8 cellular contexts compared by ENCODE assay signal in the genomic region with DNA sequence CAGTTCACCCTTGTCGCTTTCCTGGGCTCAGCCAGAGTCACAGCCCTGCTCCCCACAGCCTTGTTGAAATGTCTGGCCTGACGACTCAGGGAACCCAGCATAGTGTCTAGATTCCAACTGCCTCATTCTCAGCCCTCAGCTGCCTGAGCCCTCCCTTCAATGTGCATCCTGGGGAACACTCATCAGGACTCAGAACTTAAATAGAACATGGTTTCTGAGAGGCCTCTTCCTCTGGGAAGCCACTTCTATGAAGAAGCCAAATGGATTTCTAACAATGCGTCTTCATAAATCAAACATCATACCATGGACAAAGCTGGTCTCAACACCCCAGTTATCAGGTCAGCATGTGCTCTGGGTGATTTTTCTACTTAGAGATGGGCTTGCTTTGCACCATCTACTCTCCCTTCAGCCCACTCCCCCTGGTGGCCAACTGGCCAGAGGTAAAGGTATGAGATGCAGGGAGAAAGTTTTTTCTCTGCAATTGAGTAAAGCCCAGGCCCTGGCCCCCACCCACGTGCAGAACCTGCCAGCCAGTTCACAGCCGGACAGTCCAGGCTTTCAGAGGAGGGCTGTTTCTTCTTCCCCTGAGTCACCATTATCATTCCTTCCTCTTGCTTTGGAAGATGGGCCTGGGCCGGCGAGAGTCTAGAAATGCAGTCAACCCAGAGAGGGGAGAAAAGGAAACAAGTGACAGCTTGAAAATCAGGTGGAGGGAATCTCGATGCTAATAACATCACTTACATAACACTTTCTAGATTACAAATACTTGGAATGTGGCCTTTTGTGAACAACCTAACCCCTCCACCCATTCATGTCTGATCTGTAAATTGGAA. TPM values are rescaled to one million over a fixed set of nuclear protein-coding genes. Genes with fewer than 3 reads are reported as not detected.
DNase-seq lines count a peak whose midpoint lies in the region; ATAC-seq, FAIRE-seq and TF ChIP-seq lines count a peak whose summit lies in the region.

No MANE protein-coding gene starts in this region.

- intact Hi-C loops in heart left ventricle (cut with DNase I) (loop anchor here in 8 of 10 donors (2.0 to 10.0 kb wide), 10 partner anchors 103 to 267 kb away; a partner anchor contains a TSS), spleen (cut with DNase I; ENCODE audit: low total_unique reads) (loop anchor here (5.0 kb wide), 1 partner anchor 122 kb away; a partner anchor contains a TSS)

- H3K4me1 ChIP-seq in SJCRH30 (no peaks in the 10 kb centered on the region), heart left ventricle (no peaks in the 10 kb centered on the region), spleen (peaks cover 0 to 12% (median 0%) of the 10 kb centered on the region in 6 donors)

- H3K27ac ChIP-seq in SJCRH30 (no peak overlapping the region), heart left ventricle (no peak overlapping the region), spleen (peak overlapping the region in 1 of 8 donors; percentile 21)

- no peak overlapping the region for H3K4me3 ChIP-seq in SJCRH30
- H3K4me3 ChIP-seq in heart left ventricle = no peak overlapping the region
- H3K4me3 ChIP-seq in spleen = no peak overlapping the region

- TF ChIP-seq POLR2A in heart left ventricle (IDR thresholded peaks at IDR 0.05) = no peak
- TF ChIP-seq POLR2A in spleen (IDR thresholded peaks at IDR 0.05) = no peak

- H3K9me3 ChIP-seq in SJCRH30 (replicated peaks) (no peaks in the 10 kb centered on the region), heart left ventricle (no peaks in the 10 kb centered on the region), spleen (no peaks in the 10 kb centered on the region)

- no peak for DNase-seq in D721Med (ENCODE audit: insufficient read length, low spot score)
- peak; percentile 50 to 56 for DNase-seq in SJCRH30
- peak; percentile 59 for DNase-seq in activated effector memory CD4-positive, alpha-beta T cell treated with Interleukin-2 at 50 U/mL for 16 hours
- DNase-seq in heart left ventricle = peak; percentile 32 to 81 (median 45)
- peak; percentile 92 for DNase-seq in spleen

- no peak for FAIRE-seq in D721Med (lab: Jason Lieb, UNC)

- H3K27me3 ChIP-seq in SJCRH30 (no peaks in the 10 kb centered on the region), heart left ventricle (peaks cover 0 to 12% (median 0%) of the 10 kb centered on the region in 9 donors), spleen (replicated peaks in 1 of 7) (no peaks in the 10 kb centered on the region)

- H3K36me3 ChIP-seq in SJCRH30 (no peaks in the 10 kb centered on the region), heart left ventricle (no peaks in the 10 kb centered on the region), spleen (peaks cover 0 to 63% (median 11%) of the 10 kb centered on the region in 6 donors)

- peak; percentile 62 for ATAC-seq in HG02885 (IDR thresholded peaks at IDR 0.05; ENCODE audit: poor library complexity, unreplicated experiment)
- ATAC-seq in heart left ventricle = peak in 2 of 4 donors; percentile 42 to 64
- no peak for ATAC-seq in GM21515 (IDR thresholded peaks at IDR 0.05; ENCODE audit: unreplicated experiment)
- no peak for ATAC-seq in GM21717 (IDR thresholded peaks at IDR 0.05; ENCODE audit: unreplicated experiment)

- TF ChIP-seq CTCF in D721Med (IDR thresholded peaks at IDR 0.05; ENCODE audit: insufficient read depth, missing control alignments) (peak; percentile 51), heart left ventricle (IDR thresholded peaks at IDR 0.05) (peak; percentile 27 to 56 (median 44)), spleen (IDR thresholded peaks at IDR 0.05 in 8 of 11, conservative IDR thresholded peaks at IDR 0.05 in 3 of 11) (peak; percentile 25 to 76 (median 69))

- 59 to 71% (median 67%) methylated on average over 8 of the region's 8 CpGs for WGBS in heart left ventricle, 4 donors
- 67 to 76% (median 74%) methylated on average over 8 of the region's 8 CpGs for WGBS in spleen, 5 donors

RNA-seq across cellular contexts. Expression of a gene that starts 32.1 kb away (rescaled TPM):
- not detected in 2 replicates for total RNA-seq in SJCRH30 (2014; rRNA removed; shearing (Covaris generic))
- 1 to 10 TPM in 2 of 9 donors, under 1 TPM in 2, not detected in 5; 0.10 to 2.2 (median 1.2) TPM for total RNA-seq in heart left ventricle
- under 1 TPM; 0.08 to 0.22 TPM for polyA plus RNA-seq in heart left ventricle
- total RNA-seq in spleen = 10 to 100 TPM; 13.0 to 25.7 (median 18.2) TPM
- polyA plus RNA-seq in spleen = 1 to 10 TPM; 2.1 to 4.3 (median 4.0) TPM

RNA-seq across cellular contexts. Expression of a gene that starts 34.6 kb away (rescaled TPM):
- total RNA-seq in SJCRH30 (2014; rRNA removed; shearing (Covaris generic)) = not detected in 2 replicates
- 1 to 10 TPM in 1 of 9 donors, under 1 TPM in 4, not detected in 4; 0.06 to 2.5 (median 0.37) TPM for total RNA-seq in heart left ventricle
- under 1 TPM in 1 of 2 donors, not detected in 1; 0.18 TPM for polyA plus RNA-seq in heart left ventricle
- total RNA-seq in spleen = 100 to 1,000 TPM in 1 of 7 donors, 10 to 100 TPM in 6; 32.3 to 151 (median 37.2) TPM
- polyA plus RNA-seq in spleen = 10 to 100 TPM; 30.7 to 40.1 (median 38.4) TPM

RNA-seq across cellular contexts. Expression of a gene that starts 54.4 kb away (rescaled TPM):
- total RNA-seq in SJCRH30 (2014; rRNA removed; shearing (Covaris generic)) = not detected in 2 replicates
- total RNA-seq in heart left ventricle (1,000 to 10,000 TPM in 1 of 9 donors, 10 to 100 TPM in 1, 1 to 10 TPM in 3, under 1 TPM in 2, not detected in 2; 0.35 to 2,168 (median 2.6) TPM), spleen (1 to 10 TPM in 6 of 7 donors, under 1 TPM in 1; 0.52 to 2.5 (median 1.7) TPM)
- polyA plus RNA-seq in heart left ventricle (1 to 10 TPM in 1 of 2 donors, under 1 TPM in 1; 0.62 to 2.1 TPM), spleen (1 to 10 TPM in 2 of 3 donors, under 1 TPM in 1; 0.87 to 3.6 (median 1.6) TPM)

Comparison
In these comparisons a context has a peak if more than half of its experiments do, and no peak if none do; other contexts are left out.
1. RNA of a gene that starts 32.1 kb away (total RNA-seq): 13.0 to 25.7 TPM in spleen; 0.10 to 2.2 TPM in heart left ventricle and not detected in SJCRH30; every median in the first group is over 4 times any median in the second.
2. RNA of a gene that starts 34.6 kb away (total RNA-seq): 32.3 to 151 TPM in spleen; 0.06 to 2.5 TPM in heart left ventricle and not detected in SJCRH30; every median in the first group is over 4 times any median in the second.
3. Peak in every context shown above with its lines, with median percentiles within 50 percentile points of each other: CTCF ChIP-seq.